ENCODE assay signal across 8 cellular contexts in genomic region chr12:13794706-13795105, GRCh38.
"Had no signal": no experiment of that assay in that cellular context is flagged by ENCODE, and none has a peak within 500 bp of the region (broad histone marks: within the 10 kb centered on the region; RNA-seq: fewer than 3 reads in every experiment).

No MANE protein-coding gene starts in this region.

- H3K4me3 Mint-ChIP-seq: HFFc6, IgD-negative memory B cell had no signal

- H3K27me3 Mint-ChIP-seq: IgD-negative memory B cell had no signal

- H3K27ac Mint-ChIP-seq: HFFc6 had no signal

- DNase-seq: GM23248, GOT3, H7, HFFc6, KBM-7 had no signal

- FAIRE-seq: HepG2 had no signal

- H3K27ac ChIP-seq: GM23248, HL-60 had no signal

- H3K36me3 Mint-ChIP-seq: IgD-negative memory B cell had no signal
